Comparison of ENCODE assay signal across 20 cellular contexts in genomic region chr1:22411589-22411988, GRCh38. TPM values are rescaled to one million over a fixed set of nuclear protein-coding genes. Genes with fewer than 3 reads are reported as not detected.
A peak's percentile ranks its signal among the peaks of the same experiment; 100 is the strongest.
DNase-seq lines count a peak whose midpoint lies in the region; ATAC-seq and TF ChIP-seq lines count a peak whose summit lies in the region.
"Had no signal": no experiment of that assay in that cellular context is flagged by ENCODE, and none has a peak within 500 bp of the region (broad histone marks: within the 10 kb centered on the region; RNA-seq: fewer than 3 reads in every experiment).

No MANE protein-coding gene starts in this region.

- H3K9me3 ChIP-seq in Caco-2 (no peaks in the 10 kb centered on the region), HEK293 (ENCODE audit: control insufficient read depth, insufficient read depth, low read depth, low read length) (no peaks in the 10 kb centered on the region), trophoblast cell (ENCODE audit: insufficient read depth, low read depth, low read length) (no peaks in the 10 kb centered on the region)
- H3K9me3 ChIP-seq: BE2C had no signal

- CTCF ChIA-PET in Caco-2 (lab: Charles Lee) (no interaction called here), HEK293 (lab: Yijun Ruan, JAX) (interaction anchor here (0.6 to 1.2 kb wide), 4 partner anchors 43 to 306 kb away, joined by 3 read pairs; no protein-coding TSS in a partner anchor)

- H3K79me2 ChIP-seq in trophoblast cell (ENCODE audit: control insufficient read depth, insufficient read depth, low read length, poor library complexity) = peaks cover 4% of the 10 kb centered on the region

- H3K4me2 ChIP-seq in trophoblast cell (ENCODE audit: low read length) = no peak overlapping the region

- peak overlapping the region; percentile 80 for H3K14ac ChIP-seq in trophoblast cell (ENCODE audit: low read length)

- peak overlapping the region; percentile 22 for H3K4ac ChIP-seq in trophoblast cell (ENCODE audit: low read depth, low read length)

- H2AK5ac ChIP-seq in trophoblast cell (ENCODE audit: low read length) = no peak overlapping the region

- no peak for ATAC-seq in HG03280 (IDR thresholded peaks at IDR 0.05; ENCODE audit: unreplicated experiment)
- ATAC-seq: HepG2 had no signal

- H3K4me1 ChIP-seq in Caco-2 (peaks cover 36% of the 10 kb centered on the region), HEK293 (ENCODE audit: control insufficient read depth, insufficient read depth, low read length) (peaks cover 5% of the 10 kb centered on the region; the same call in 1 of the 2 replicates), trophoblast cell (ENCODE audit: control insufficient read depth in 1 of 2, insufficient read depth in 2 of 2, low read length in 2 of 2) (peaks cover 39 to 47% of the 10 kb centered on the region in 2 experiments)
- H3K4me1 ChIP-seq: BE2C had no signal

- H2BK120ac ChIP-seq in trophoblast cell (ENCODE audit: insufficient read depth, low read length, poor library complexity) = peak overlapping the region; percentile 87

- H3K4me3 Mint-ChIP-seq in Caco-2 (ENCODE audit: unreplicated experiment) (peak overlapping the region; percentile 36), mesothelial cell of epicardium (no peak overlapping the region)
- H3K4me3 Mint-ChIP-seq: CD4-positive, CD25-positive, alpha-beta regulatory T cell; CD8-positive, alpha-beta memory T cell; H9 had no signal

- H3K9me3 Mint-ChIP-seq in Caco-2 (ENCODE audit: unreplicated experiment) (peaks cover 9% of the 10 kb centered on the region), mesothelial cell of epicardium (peaks cover 6% of the 10 kb centered on the region)
- H3K9me3 Mint-ChIP-seq: IgD-negative memory B cell had no signal

- TF ChIP-seq CTCF in Caco-2 (IDR thresholded peaks at IDR 0.05; ENCODE audit: insufficient read depth in 1 of 2, low read depth in 1 of 2, low read length in 1 of 2, severe bottlenecking in 1 of 2, unreplicated experiment in 1 of 2) = no peak
- TF ChIP-seq CTCF in HEK293 (tag by site-specific recombination; IDR thresholded peaks at IDR 0.05) = no peak
- no peak for TF ChIP-seq CTCF in mesothelial cell of epicardium (IDR thresholded peaks at IDR 0.05; ENCODE audit: unreplicated experiment)

- H4K91ac ChIP-seq in trophoblast cell (ENCODE audit: low read depth, low read length) = peak overlapping the region; percentile 81

- H3K4me1 Mint-ChIP-seq in Caco-2 (ENCODE audit: low read depth, unreplicated experiment) (peaks cover 27% of the 10 kb centered on the region), mesothelial cell of epicardium (peaks cover 66% of the 10 kb centered on the region)
- H3K4me1 Mint-ChIP-seq: CD4-positive, CD25-positive, alpha-beta regulatory T cell had no signal

- H3K27me3 ChIP-seq in Caco-2 (replicated peaks; ENCODE audit: control insufficient read depth, insufficient read depth, low read length) = no peaks in the 10 kb centered on the region
- no peaks in the 10 kb centered on the region for H3K27me3 ChIP-seq in trophoblast cell (ENCODE audit: insufficient read depth, low read length)
- H3K27me3 ChIP-seq: BE2C had no signal

- no peak overlapping the region for H3K9ac ChIP-seq in trophoblast cell (ENCODE audit: low read length)

- H2BK5ac ChIP-seq in trophoblast cell (ENCODE audit: low read depth, low read length, poor library complexity) = peak overlapping the region; percentile 44

- H2AFZ ChIP-seq in trophoblast cell (ENCODE audit: insufficient read depth, low read length, poor library complexity) = no peak overlapping the region

- intact Hi-C loops in Caco-2 (cut with micrococcal nuclease; ENCODE audit: unreplicated experiment) = loop anchor here (5.0 to 10.0 kb wide), 2 partner anchors 64 to 187 kb away; no protein-coding TSS in a partner anchor

- WGBS in trophoblast cell (ENCODE audit: extremely low coverage, insufficient coverage, insufficient read length) = 100% methylated on average over 1 of the region's 1 CpG

- H2BK12ac ChIP-seq in trophoblast cell (ENCODE audit: low read length) = peak overlapping the region; percentile 93

- no peak overlapping the region for H4K12ac ChIP-seq in trophoblast cell (ENCODE audit: low read depth, low read length)

- no peak for DNase-seq in Caco-2
- DNase-seq in mesothelial cell of epicardium (ENCODE audit: low spot score in 2 of 2, unreplicated experiment in 2 of 2) = no peak
- no peak for DNase-seq in trophoblast cell
- no peak for DNase-seq in RKO (ENCODE audit: low spot score)
- DNase-seq in DMS153 treated with DMSO at 0.1 percent for 48 hours (lab: John Stamatoyannopoulos, UW; ENCODE audit: unreplicated experiment) = no peak
- DNase-seq: BE2C; C1 segment of cervical spinal cord; CD4-positive, CD25-positive, alpha-beta regulatory T cell; CD8-positive, alpha-beta memory T cell; COR-L47; DMS153; DMS79 treated with DMSO at 0.1 percent for 48 hours; GF-D8; GOT3; H9; KBM-7 had no signal

- POLR2A ChIA-PET in Caco-2 (lab: Charles Lee) = no interaction called here
- POLR2A ChIA-PET in HEK293 (lab: Yijun Ruan, JAX) = no interaction called here

- H3K18ac ChIP-seq in trophoblast cell (ENCODE audit: low read length) = peak overlapping the region; percentile 75

- no peak overlapping the region for H4K8ac ChIP-seq in trophoblast cell (ENCODE audit: low read depth, low read length)

- H3K4me3 ChIP-seq in Caco-2 (ENCODE audit: low read depth, low read length) = no peak overlapping the region
- H3K4me3 ChIP-seq in HEK293 (ENCODE audit: low read depth, low read length) = no peak overlapping the region
- no peak overlapping the region for H3K4me3 ChIP-seq in trophoblast cell (ENCODE audit: low read depth, low read length)

- no peak overlapping the region for H3K23ac ChIP-seq in trophoblast cell (ENCODE audit: low read length)

- no TSS peak for BruUV-seq in Caco-2 (replicated peaks; lab: Mats Ljungman, UMichigan)

- H3K79me1 ChIP-seq in trophoblast cell (ENCODE audit: low read length) = peaks cover 39% of the 10 kb centered on the region

- H3K27ac Mint-ChIP-seq in Caco-2 (ENCODE audit: unreplicated experiment) (peak overlapping the region; percentile 98), mesothelial cell of epicardium (peak overlapping the region; percentile 43)
- H3K27ac Mint-ChIP-seq: CD4-positive, CD25-positive, alpha-beta regulatory T cell; CD8-positive, alpha-beta memory T cell; H9 had no signal

- no peaks in the 10 kb centered on the region for H3K27me3 Mint-ChIP-seq in Caco-2 (ENCODE audit: insufficient read depth, unreplicated experiment)
- H3K27me3 Mint-ChIP-seq in mesothelial cell of epicardium (ENCODE audit: low read depth) = peaks cover under 1% of the 10 kb centered on the region
- H3K27me3 Mint-ChIP-seq: CD4-positive, CD25-positive, alpha-beta regulatory T cell had no signal

- H3K36me3 ChIP-seq in Caco-2 (ENCODE audit: control insufficient read depth, insufficient read depth, low read length) = no peaks in the 10 kb centered on the region
- no peaks in the 10 kb centered on the region for H3K36me3 ChIP-seq in HEK293 (ENCODE audit: control insufficient read depth in 2 of 2, insufficient read depth in 1 of 2, low read length in 2 of 2)
- H3K36me3 ChIP-seq in trophoblast cell (ENCODE audit: control insufficient read depth in 1 of 2, insufficient read depth in 2 of 2, low read length in 2 of 2) = no peaks in the 10 kb centered on the region
- H3K36me3 ChIP-seq: BE2C had no signal

- H3K27ac ChIP-seq in HEK293 (ENCODE audit: extremely low read depth, low read depth, low read length) (no peak overlapping the region), trophoblast cell (ENCODE audit: low read depth, low read length) (peak overlapping the region; percentile 80)

- H3K36me3 Mint-ChIP-seq in Caco-2 (ENCODE audit: insufficient read depth, unreplicated experiment) (peaks cover 8% of the 10 kb centered on the region), mesothelial cell of epicardium (peaks cover 4% of the 10 kb centered on the region)
- H3K36me3 Mint-ChIP-seq: CD4-positive, CD25-positive, alpha-beta regulatory T cell; CD8-positive, alpha-beta memory T cell; IgD-negative memory B cell had no signal

TF ChIP-seq in HEK293, 187 proteins besides CTCF, POLR2A, EP300 and RAD21:
- TF ChIP-seq ZBTB10 (tag by site-specific recombination; IDR thresholded peaks at IDR 0.05) = no peak
- TF ChIP-seq, protein P1, sequence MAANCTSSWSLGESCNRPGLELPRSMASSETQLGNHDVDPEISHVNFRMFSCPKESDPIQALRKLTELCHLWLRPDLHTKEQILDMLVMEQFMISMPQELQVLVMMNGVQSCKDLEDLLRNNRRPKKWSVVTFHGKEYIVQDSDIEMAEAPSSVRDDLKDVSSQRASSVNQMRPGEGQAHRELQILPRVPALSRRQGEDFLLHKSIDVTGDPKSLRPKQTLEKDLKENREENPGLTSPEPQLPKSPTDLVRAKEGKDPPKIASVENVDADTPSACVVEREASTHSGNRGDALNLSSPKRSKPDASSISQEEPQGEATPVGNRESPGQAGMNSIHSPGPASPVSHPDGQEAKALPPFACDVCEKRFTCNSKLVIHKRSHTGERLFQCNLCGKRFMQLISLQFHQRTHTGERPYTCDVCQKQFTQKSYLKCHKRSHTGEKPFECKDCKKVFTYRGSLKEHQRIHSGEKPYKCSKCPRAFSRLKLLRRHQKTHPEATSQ (tag by site-specific recombination; IDR thresholded peaks at IDR 0.05) = no peak
- peak; percentile 98 for TF ChIP-seq ZNF366 (tag by site-specific recombination; conservative IDR thresholded peaks at IDR 0.05)
- TF ChIP-seq ZBTB17 (tag by site-specific recombination; IDR thresholded peaks at IDR 0.05) = peak; percentile 61

RNA-seq across cellular contexts. Expression of gene ZBTB40, which starts 40.1 kb away (rescaled TPM):
- total RNA-seq in Caco-2 (2022) = 20.4 and 20.8 TPM in 2 replicates
- total RNA-seq in mesothelial cell of epicardium = 24.3 to 26.8 TPM (median 24.8 TPM) in 3 replicates
- 11.0 and 11.3 TPM in 2 replicates for polyA plus RNA-seq in trophoblast cell (2013)
